In genomic region chr12:46209165-46209564, GRCh38 we compare ENCODE assay signal across 10 cellular contexts. TPM values are rescaled to one million over a fixed set of nuclear protein-coding genes. Genes with fewer than 3 reads are reported as not detected.
A peak's percentile ranks its signal among the peaks of the same experiment; 100 is the strongest.
DNase-seq lines count a peak whose midpoint lies in the region; ATAC-seq and TF ChIP-seq lines count a peak whose summit lies in the region.
"Had no signal": no experiment of that assay in that cellular context is flagged by ENCODE, and none has a peak within 500 bp of the region (broad histone marks: within the 10 kb centered on the region; RNA-seq: fewer than 3 reads in every experiment).

No MANE protein-coding gene starts in this region.

- peaks cover 32% of the 10 kb centered on the region for H3K79me2 ChIP-seq in SU-DHL-6 (ENCODE audit: insufficient read depth, low read length)

- H3F3A ChIP-seq in SU-DHL-6 (ENCODE audit: insufficient read depth), result peaks cover 16% of the 10 kb centered on the region; the same call in 1 of the 2 replicates

- H3K27ac Mint-ChIP-seq in activated naive CD4-positive, alpha-beta T cell treated with anti-CD3 and anti-CD28 coated beads, Interleukin-2, amount 50 U/mL, for 24 hours, result peak overlapping the region; percentile 100

- H3K27me3 Mint-ChIP-seq in activated naive CD4-positive, alpha-beta T cell treated with anti-CD3 and anti-CD28 coated beads, Interleukin-2, amount 50 U/mL, for 24 hours, result no peaks in the 10 kb centered on the region

- peak overlapping the region; percentile 47 for H3K4me2 ChIP-seq in SU-DHL-6 (ENCODE audit: low read depth, low read length, poor library complexity, severe bottlenecking)

- H3K9ac ChIP-seq in SU-DHL-6 (ENCODE audit: low read length), result peak overlapping the region; percentile 4; the same call in 1 of the 2 replicates

- no peak for ATAC-seq in HG02840 (IDR thresholded peaks at IDR 0.05; ENCODE audit: low FRiP score, unreplicated experiment)
- ATAC-seq in GM18517 (IDR thresholded peaks at IDR 0.05; ENCODE audit: unreplicated experiment), result no peak

- H3K9me3 ChIP-seq in SU-DHL-6 (ENCODE audit: insufficient read depth, low read length) (no peaks in the 10 kb centered on the region), thymus (ENCODE audit: control insufficient read depth) (no peaks in the 10 kb centered on the region)

- H3K27ac ChIP-seq in SU-DHL-6 (ENCODE audit: low read depth, low read length) (peak overlapping the region; percentile 76), thymus (ENCODE audit: low read depth) (peak overlapping the region; percentile 86)

- peaks cover 51% of the 10 kb centered on the region for H3K36me3 Mint-ChIP-seq in activated naive CD4-positive, alpha-beta T cell treated with anti-CD3 and anti-CD28 coated beads, Interleukin-2, amount 50 U/mL, for 24 hours

- H2AFZ ChIP-seq in SU-DHL-6 (ENCODE audit: low read depth, low read length, severe bottlenecking), result no peak overlapping the region

- H3K4me3 ChIP-seq in SU-DHL-6 (ENCODE audit: insufficient read depth, low read length, poor library complexity, severe bottlenecking), result no peak overlapping the region
- no peak overlapping the region for H3K4me3 ChIP-seq in fibroblast of the aortic adventitia (ENCODE audit: low read depth, low read length)
- H3K4me3 ChIP-seq in thymus (ENCODE audit: low read length), result no peak overlapping the region

- no peak for DNase-seq in activated naive CD4-positive, alpha-beta T cell treated with Interleukin-2 at 50 U/mL for 16 hours
- DNase-seq in fibroblast of the aortic adventitia (ENCODE audit: low read depth) (peak; percentile 20), NCI-H1092 treated with DMSO at 0.1 percent for 48 hours (lab: John Stamatoyannopoulos, UW) (no peak)
- DNase-seq: hippocampal formation, RPMI8226 had no signal

- 87% methylated on average over 4 of the region's 4 CpGs for WGBS in thymus

- peaks cover 91% of the 10 kb centered on the region for H3K4me1 Mint-ChIP-seq in activated naive CD4-positive, alpha-beta T cell treated with anti-CD3 and anti-CD28 coated beads, Interleukin-2, amount 50 U/mL, for 24 hours

- H3K4me3 Mint-ChIP-seq in activated naive CD4-positive, alpha-beta T cell treated with anti-CD3 and anti-CD28 coated beads, Interleukin-2, amount 50 U/mL, for 24 hours, result peak overlapping the region; percentile 83

- no peaks in the 10 kb centered on the region for H3K9me3 Mint-ChIP-seq in activated naive CD4-positive, alpha-beta T cell treated with anti-CD3 and anti-CD28 coated beads, Interleukin-2, amount 50 U/mL, for 24 hours

- H4K20me1 ChIP-seq in SU-DHL-6 (ENCODE audit: low read depth, low read length), result no peaks in the 10 kb centered on the region

- TF ChIP-seq CTCF in SU-DHL-6 (IDR thresholded peaks at IDR 0.05; ENCODE audit: insufficient read depth, low read length, poor library complexity, severe bottlenecking), result no peak
- no peak for TF ChIP-seq CTCF in fibroblast of the aortic adventitia (IDR thresholded peaks at IDR 0.05; ENCODE audit: insufficient read depth, low read length)

- H3K9me2 ChIP-seq in SU-DHL-6 (replicated peaks; ENCODE audit: insufficient read depth, low read length), result no peaks in the 10 kb centered on the region

- H3K36me3 ChIP-seq in SU-DHL-6 (ENCODE audit: low read length), result peaks cover 64% of the 10 kb centered on the region
- peaks cover 13% of the 10 kb centered on the region for H3K36me3 ChIP-seq in thymus (ENCODE audit: control insufficient read depth, insufficient read depth)

- peaks cover 13% of the 10 kb centered on the region for H3K4me1 ChIP-seq in thymus (ENCODE audit: control insufficient read depth, insufficient read depth, low read length)

- no peaks in the 10 kb centered on the region for H3K27me3 ChIP-seq in SU-DHL-6 (ENCODE audit: low read length)
- no peaks in the 10 kb centered on the region for H3K27me3 ChIP-seq in thymus (ENCODE audit: control insufficient read depth, insufficient read depth)

RNA-seq across cellular contexts. Expression of gene SLC38A1, which starts 59.7 kb away (rescaled TPM):
- total RNA-seq in fibroblast of the aortic adventitia (ENCODE audit: low replicate concordance), result 87.0 and 203 TPM in 2 replicates
- polyA plus RNA-seq in thymus, result 54.4 TPM
